In the genomic region with DNA sequence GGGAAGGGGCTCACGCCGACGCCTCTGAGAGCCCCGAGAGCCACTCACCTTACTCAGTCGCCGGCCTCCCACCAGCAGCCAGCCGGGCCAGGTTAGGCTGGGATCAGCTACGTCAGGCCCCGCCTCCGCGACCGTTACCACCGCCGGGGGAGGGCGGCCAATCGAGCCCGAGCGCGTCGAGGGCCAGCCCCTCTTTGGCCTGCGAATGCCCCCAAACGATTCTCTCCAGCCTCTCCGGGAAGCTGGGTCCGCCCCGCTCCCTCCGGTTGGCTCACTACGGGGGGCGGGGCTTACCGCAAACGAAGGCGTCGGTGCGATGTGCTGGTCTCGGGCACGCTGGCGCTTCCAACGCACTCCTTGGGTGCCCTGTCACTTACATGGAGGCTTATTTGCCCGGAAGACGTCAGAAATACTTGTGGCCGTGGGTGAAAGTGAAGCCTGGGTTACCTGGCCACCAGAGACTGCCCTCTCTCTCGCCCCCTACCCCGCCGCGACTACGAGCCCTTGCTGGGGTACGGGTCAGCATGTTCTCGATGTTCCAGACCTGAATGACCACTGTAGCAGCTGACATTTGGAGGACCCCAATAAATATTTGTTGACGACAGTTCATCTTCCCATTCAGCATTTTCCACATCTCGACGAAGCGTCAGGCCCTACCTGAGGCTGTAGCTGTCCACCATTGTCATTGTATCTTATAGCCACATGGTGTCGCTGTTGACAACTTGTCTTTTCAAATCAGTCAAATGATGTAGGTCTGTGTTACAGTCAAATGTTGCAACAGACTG, we compare ENCODE assay signal across 8 cellular contexts. TPM values are rescaled to one million over a fixed set of nuclear protein-coding genes. Genes with fewer than 3 reads are reported as not detected.
DNase-seq lines count a peak whose midpoint lies in the region; ATAC-seq and TF ChIP-seq lines count a peak whose summit lies in the region.

A gene with protein sequence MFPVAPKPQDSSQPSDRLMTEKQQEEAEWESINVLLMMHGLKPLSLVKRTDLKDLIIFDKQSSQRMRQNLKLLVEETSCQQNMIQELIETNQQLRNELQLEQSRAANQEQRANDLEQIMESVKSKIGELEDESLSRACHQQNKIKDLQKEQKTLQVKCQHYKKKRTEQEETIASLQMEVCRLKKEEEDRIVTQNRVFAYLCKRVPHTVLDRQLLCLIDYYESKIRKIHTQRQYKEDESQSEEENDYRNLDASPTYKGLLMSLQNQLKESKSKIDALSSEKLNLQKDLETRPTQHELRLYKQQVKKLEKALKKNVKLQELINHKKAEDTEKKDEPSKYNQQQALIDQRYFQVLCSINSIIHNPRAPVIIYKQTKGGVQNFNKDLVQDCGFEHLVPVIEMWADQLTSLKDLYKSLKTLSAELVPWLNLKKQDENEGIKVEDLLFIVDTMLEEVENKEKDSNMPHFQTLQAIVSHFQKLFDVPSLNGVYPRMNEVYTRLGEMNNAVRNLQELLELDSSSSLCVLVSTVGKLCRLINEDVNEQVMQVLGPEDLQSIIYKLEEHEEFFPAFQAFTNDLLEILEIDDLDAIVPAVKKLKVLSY (minus strand): TSS at position 111 of the 785 bp plus-strand sequence. CDS start 21,333 bp downstream, outside the sequence.

- no peaks in the 10 kb centered on the region for H3K27me3 ChIP-seq in endocrine pancreas (ENCODE audit: control insufficient read depth, insufficient read depth, low read length)

- no peaks in the 10 kb centered on the region for H3K27me3 Mint-ChIP-seq in mesothelial cell of epicardium (ENCODE audit: low read depth)

- peak within 1 kb of the TSS; percentile 70 for H3K9ac ChIP-seq in endocrine pancreas (ENCODE audit: control insufficient read depth, insufficient read depth, low read length)

- no peaks in the 10 kb centered on the region for H3K4me1 ChIP-seq in endocrine pancreas (ENCODE audit: control insufficient read depth, insufficient read depth, low read length)

- peak within 1 kb of the TSS; percentile 79 for H3K4me3 Mint-ChIP-seq in mesothelial cell of epicardium

- no peaks in the 10 kb centered on the region for H3K36me3 Mint-ChIP-seq in mesothelial cell of epicardium

- peak within 1 kb of the TSS; percentile 98 for H3K27ac Mint-ChIP-seq in mesothelial cell of epicardium

- peaks cover 21% of the 10 kb centered on the region for H3K4me1 Mint-ChIP-seq in mesothelial cell of epicardium

- H3K9me3 ChIP-seq in endocrine pancreas (ENCODE audit: control insufficient read depth, low read length), result no peaks in the 10 kb centered on the region

- no peaks in the 10 kb centered on the region for H3K36me3 ChIP-seq in endocrine pancreas (ENCODE audit: control insufficient read depth, insufficient read depth, low read length)

- H3K9me3 Mint-ChIP-seq in mesothelial cell of epicardium, result peaks cover 6% of the 10 kb centered on the region

- ATAC-seq in GM19395 (IDR thresholded peaks at IDR 0.05; ENCODE audit: unreplicated experiment) (peak; percentile 90), HG03571 (IDR thresholded peaks at IDR 0.05; ENCODE audit: unreplicated experiment) (peak; percentile 87)

- peak; percentile 97 for DNase-seq in Ammon's horn (ENCODE audit: low spot score)
- DNase-seq in activated CD4-positive, alpha-beta T cell treated with anti-CD3 and anti-CD28 coated beads, Interleukin-2, amount 50 U/mL, for 4 hours, result peak; percentile 85 to 86
- DNase-seq in mesothelial cell of epicardium (ENCODE audit: low spot score in 2 of 2, unreplicated experiment in 2 of 2), result peak; percentile 86 to 91
- DNase-seq in stimulated activated CD8-positive, alpha-beta memory T cell treated with anti-CD3 and anti-CD28 coated beads, Interleukin-2, amount 100 ng/mL, for 48 hours (ENCODE audit: low read depth in 2 of 2), result peak; percentile 82 to 85
- no peak for DNase-seq in NCI-H2227 treated with DMSO at 0.1 percent for 48 hours (lab: John Stamatoyannopoulos, UW)

- peak; percentile 90 for TF ChIP-seq CTCF in mesothelial cell of epicardium (IDR thresholded peaks at IDR 0.05; ENCODE audit: unreplicated experiment)

- peak within 1 kb of the TSS; percentile 80 for H3K4me3 ChIP-seq in endocrine pancreas (ENCODE audit: control insufficient read depth, insufficient read depth, low read length)

RNA-seq across cellular contexts. Expression of the gene that starts here (rescaled TPM):
- 51.5 to 54.8 TPM (median 51.6 TPM) in 3 replicates for total RNA-seq in mesothelial cell of epicardium
